In the genomic region with DNA sequence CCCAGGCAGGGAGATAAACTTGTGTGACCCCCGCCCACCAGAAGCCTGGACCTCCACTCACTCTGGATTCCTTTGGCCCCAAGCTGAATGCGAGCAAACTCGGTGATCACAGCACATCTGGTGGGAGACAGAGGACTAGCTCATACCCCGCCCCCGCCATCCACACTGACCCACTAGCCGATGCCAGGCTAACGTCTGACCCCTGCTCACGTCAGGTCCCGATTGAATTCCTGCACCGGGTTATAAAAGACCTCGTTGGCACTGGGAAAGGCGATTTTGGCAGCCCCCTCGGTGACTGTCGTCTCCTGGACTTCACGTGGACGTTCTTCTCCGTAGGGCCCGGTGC, we compare ENCODE assay signal across 8 cellular contexts.
DNase-seq lines count a peak whose midpoint lies in the region; ATAC-seq and TF ChIP-seq lines count a peak whose summit lies in the region.

No MANE protein-coding gene starts in this region.

- H3K4me1 Mint-ChIP-seq in stimulated activated naive CD8-positive, alpha-beta T cell treated with anti-CD3 and anti-CD28 coated beads, Interleukin-15, Interleukin-2, amounts not matched to agents 100 ng/mL and 50 ng/mL, for 24 hours (ENCODE audit: low read depth), result peaks cover 53% of the 10 kb centered on the region

- no peaks in the 10 kb centered on the region for H3K27me3 Mint-ChIP-seq in stimulated activated naive CD8-positive, alpha-beta T cell treated with anti-CD3 and anti-CD28 coated beads, Interleukin-15, Interleukin-2, amounts not matched to agents 100 ng/mL and 50 ng/mL, for 24 hours

- peaks cover 6% of the 10 kb centered on the region for H3K36me3 ChIP-seq in muscle layer of colon (ENCODE audit: insufficient read depth, low read length)

- peaks cover 25% of the 10 kb centered on the region for H3K36me3 Mint-ChIP-seq in stimulated activated naive CD8-positive, alpha-beta T cell treated with anti-CD3 and anti-CD28 coated beads, Interleukin-15, Interleukin-2, amounts not matched to agents 100 ng/mL and 50 ng/mL, for 24 hours (ENCODE audit: low read depth)

- no peak for TF ChIP-seq CTCF in cardiac fibroblast (IDR thresholded peaks at IDR 0.05; ENCODE audit: low read depth, low read length)

- H3K9ac ChIP-seq in muscle layer of colon (ENCODE audit: low read length), result peak overlapping the region; percentile 57

- H3K9me3 ChIP-seq in muscle layer of colon (ENCODE audit: low read length), result no peaks in the 10 kb centered on the region

- peak overlapping the region; percentile 98 for H3K4me3 Mint-ChIP-seq in stimulated activated naive CD8-positive, alpha-beta T cell treated with anti-CD3 and anti-CD28 coated beads, Interleukin-15, Interleukin-2, amounts not matched to agents 100 ng/mL and 50 ng/mL, for 24 hours

- H3K27ac ChIP-seq in muscle layer of colon (ENCODE audit: low read depth, low read length), result peak overlapping the region; percentile 81

- H3K9me3 Mint-ChIP-seq in stimulated activated naive CD8-positive, alpha-beta T cell treated with anti-CD3 and anti-CD28 coated beads, Interleukin-15, Interleukin-2, amounts not matched to agents 100 ng/mL and 50 ng/mL, for 24 hours, result no peaks in the 10 kb centered on the region

- no peaks in the 10 kb centered on the region for H3K27me3 ChIP-seq in muscle layer of colon (ENCODE audit: control insufficient read depth in 1 of 2, insufficient read depth in 2 of 2, low read length in 2 of 2)

- in situ Hi-C loops in ACHN (cut with HindIII; ENCODE audit: low pct_ligation_motif_present, low pct_unique_long_range_greater_than_20kb, low sequenced_read_pairs), result no loop called here

- peak overlapping the region; percentile 93 for H3K27ac Mint-ChIP-seq in stimulated activated naive CD8-positive, alpha-beta T cell treated with anti-CD3 and anti-CD28 coated beads, Interleukin-15, Interleukin-2, amounts not matched to agents 100 ng/mL and 50 ng/mL, for 24 hours

- H3K4me1 ChIP-seq in muscle layer of colon (ENCODE audit: insufficient read depth, low read length), result peaks cover 31% of the 10 kb centered on the region

- DNase-seq in stimulated activated naive CD8-positive, alpha-beta T cell treated with anti-CD3 and anti-CD28 coated beads, Interleukin-15, Interleukin-2, amounts not matched to agents 100 U/mL and 50 U/mL, for 24 hours, result no peak
- DNase-seq in cardiac fibroblast (ENCODE audit: low read depth in 2 of 2) (no peak), ACHN (no peak), DMS79 treated with DMSO at 0.1 percent for 48 hours (lab: John Stamatoyannopoulos, UW) (no peak), EL (no peak)
- DNase-seq in effector CD4-positive, alpha-beta T cell, result no peak

- peak overlapping the region; percentile 98 to 99 for H3K4me3 ChIP-seq in cardiac fibroblast (replicated peaks in 1 of 2; ENCODE audit: low read depth in 2 of 2, low read length in 2 of 2)
- H3K4me3 ChIP-seq in muscle layer of colon (ENCODE audit: low read depth in 1 of 2, low read length in 2 of 2), result peak overlapping the region; percentile 76 to 92

- ATAC-seq in stimulated activated naive CD8-positive, alpha-beta T cell treated with anti-CD3 and anti-CD28 coated beads, Interleukin-15, Interleukin-2, amounts not matched to agents 100 U/mL and 50 U/mL, for 24 hours, result no peak
